ENCODE assay signal across 32 cellular contexts in genomic region chr19:56377105-56377924, GRCh38. TPM values are rescaled to one million over a fixed set of nuclear protein-coding genes. Genes with fewer than 3 reads are reported as not detected.
DNase-seq lines count a peak whose midpoint lies in the region; ATAC-seq, FAIRE-seq and TF ChIP-seq lines count a peak whose summit lies in the region.
"Had no signal": no experiment of that assay in that cellular context is flagged by ENCODE, and none has a peak within 500 bp of the region (broad histone marks: within the 10 kb centered on the region; RNA-seq: fewer than 3 reads in every experiment).

No MANE protein-coding gene starts in this region.

- H2BK15ac ChIP-seq in mesendoderm (replicated peaks; ENCODE audit: low read depth): no peak overlapping the region

- H4K5ac ChIP-seq in mesendoderm (ENCODE audit: low read length): no peak overlapping the region

- DNase-seq in EH (ENCODE audit: low read depth) (peak; percentile 14), LHCN-M2 (ENCODE audit: low read depth) (peak; percentile 11), astrocyte (ENCODE audit: low read depth) (peak; percentile 32), mesendoderm (peak; percentile 64), foreskin keratinocyte (no peak), activated T-cell treated with anti-CD3 and anti-CD28 coated beads for 4 hours (no peak), GOT3 (lab: John Stamatoyannopoulos, UW) (no peak), Right ventricle myocardium superior (no peak)
- DNase-seq: activated B cell treated with CpG ODN at 0.5 μM for 24 hours; activated CD4-positive, alpha-beta T cell treated with anti-CD3 and anti-CD28 coated beads, Interleukin-2, amount 50 U/mL, for 1 hour; activated CD8-positive, alpha-beta memory T cell treated with anti-CD3 and anti-CD28 coated beads, Interleukin-2, amount 10 ng/mL, durations not matched to agents 7 days and 5 days; activated gamma-delta T cell treated with Interleukin-2 at 50 U/mL for 16 hours; activated naive CD8-positive, alpha-beta T cell treated with anti-CD3 and anti-CD28 coated beads, Interleukin-2, amount 50 U/mL, for 24 hours; activated T-cell treated with anti-CD3 and anti-CD28 coated beads, Interleukin-2, amount 50 U/mL, for 48 hours; AML-193; CD4-positive, CD25-positive, alpha-beta regulatory T cell; hippocampal formation; KG1; NCI-H1436; NCI-H446; NCI-H82; ovary; stimulated activated naive CD4-positive, alpha-beta T cell; upper lobe of right lung had no signal

- H3K9me3 Mint-ChIP-seq in astrocyte (ENCODE audit: unreplicated experiment): peaks cover 84% of the 10 kb centered on the region

- H3K4me2 ChIP-seq in astrocyte (ENCODE audit: low read length) (no peak overlapping the region), mesendoderm (ENCODE audit: low read length) (no peak overlapping the region)

- no peak for FAIRE-seq in astrocyte (lab: Jason Lieb, UNC)
- FAIRE-seq: endothelial cell of umbilical vein had no signal

- H2AK5ac ChIP-seq in mesendoderm (ENCODE audit: low read length): no peak overlapping the region

- ATAC-seq in foreskin keratinocyte (no peak), Right ventricle myocardium superior (ENCODE audit: poor library complexity) (no peak)
- ATAC-seq: activated CD8-positive, alpha-beta memory T cell treated with anti-CD3 and anti-CD28 coated beads, Interleukin-2, amount 10 ng/mL, durations not matched to agents 7 days and 5 days; activated naive CD8-positive, alpha-beta T cell treated with anti-CD3 and anti-CD28 coated beads, Interleukin-2, amount 50 U/mL, for 24 hours; upper lobe of right lung had no signal

- peaks cover 84% of the 10 kb centered on the region for H3K36me3 Mint-ChIP-seq in astrocyte (ENCODE audit: low read depth, unreplicated experiment)

- H4K8ac ChIP-seq in mesendoderm (ENCODE audit: low read depth, low read length): no peak overlapping the region

- H3K4me1 Mint-ChIP-seq in astrocyte (ENCODE audit: low read depth, unreplicated experiment): peaks cover 8% of the 10 kb centered on the region
- H3K4me1 Mint-ChIP-seq: activated B cell treated with CpG ODN at 0.5 μM for 24 hours, brain, memory B cell, neural crest cell had no signal

- H3K27ac ChIP-seq in astrocyte (ENCODE audit: low read depth, low read length): no peak overlapping the region
- H3K27ac ChIP-seq in mesendoderm (ENCODE audit: low read depth, low read length): no peak overlapping the region
- H3K27ac ChIP-seq in foreskin keratinocyte: no peak overlapping the region
- H3K27ac ChIP-seq: ovary, SK-N-MC, skin epidermis, suprapubic skin, upper lobe of right lung had no signal

- H3K27me3 Mint-ChIP-seq in astrocyte (ENCODE audit: low read depth, unreplicated experiment): no peaks in the 10 kb centered on the region
- H3K27me3 Mint-ChIP-seq: activated B cell treated with CpG ODN at 0.5 μM for 24 hours; activated CD8-positive, alpha-beta memory T cell treated with anti-CD3 and anti-CD28 coated beads, Interleukin-2, amount 10 ng/mL, durations not matched to agents 7 days and 5 days; activated naive CD8-positive, alpha-beta T cell treated with anti-CD3 and anti-CD28 coated beads, Interleukin-2, amount 50 U/mL, for 24 hours; brain; CD4-positive, CD25-positive, alpha-beta regulatory T cell; memory B cell had no signal

- no peak overlapping the region for H2BK5ac ChIP-seq in mesendoderm (ENCODE audit: low read length)

- H3K27me3 ChIP-seq in astrocyte (ENCODE audit: insufficient read depth, low read length): no peaks in the 10 kb centered on the region
- H3K27me3 ChIP-seq in mesendoderm (ENCODE audit: insufficient read depth, low read length, poor library complexity): no peaks in the 10 kb centered on the region
- no peaks in the 10 kb centered on the region for H3K27me3 ChIP-seq in foreskin keratinocyte
- H3K27me3 ChIP-seq: ovary, suprapubic skin, upper lobe of right lung had no signal

- H3K18ac ChIP-seq in mesendoderm (ENCODE audit: low read length): no peak overlapping the region

- H3K56ac ChIP-seq in mesendoderm (ENCODE audit: low read length): no peak overlapping the region

- H3K4ac ChIP-seq in mesendoderm (ENCODE audit: low read depth, low read length): no peak overlapping the region

- no peak overlapping the region for H3K23ac ChIP-seq in mesendoderm (ENCODE audit: low read length)

- H3K4me1 ChIP-seq in astrocyte (ENCODE audit: insufficient read depth, low read length) (no peaks in the 10 kb centered on the region), mesendoderm (ENCODE audit: control insufficient read depth, low read depth, low read length) (no peaks in the 10 kb centered on the region), foreskin keratinocyte (no peaks in the 10 kb centered on the region)
- H3K4me1 ChIP-seq: suprapubic skin, upper lobe of right lung had no signal

- no peak overlapping the region for H2BK120ac ChIP-seq in mesendoderm (ENCODE audit: low read depth, low read length)

- H3K36me3 ChIP-seq in astrocyte (ENCODE audit: insufficient read depth, low read length) (peaks cover 61% of the 10 kb centered on the region), mesendoderm (ENCODE audit: control insufficient read depth, insufficient read depth, low read length) (peaks cover 21% of the 10 kb centered on the region)
- H3K36me3 ChIP-seq: ovary had no signal

- no peaks in the 10 kb centered on the region for H3K79me1 ChIP-seq in mesendoderm (ENCODE audit: low read length)

- H3K9ac ChIP-seq in astrocyte (ENCODE audit: low read length) (no peak overlapping the region), mesendoderm (ENCODE audit: low read length) (no peak overlapping the region)

- H4K20me1 ChIP-seq in astrocyte (ENCODE audit: insufficient read depth, low read length): no peaks in the 10 kb centered on the region

- intact Hi-C loops in Right ventricle myocardium superior (cut with DNase I): no loop called here

- no CpG with 5 or more reads among the region's 11 CpGs for WGBS in mesendoderm (ENCODE audit: extremely low coverage, insufficient coverage, low lambda C conversion rate)

- no peak overlapping the region for H3K4me3 ChIP-seq in astrocyte (ENCODE audit: insufficient read depth, low read depth, low read length)
- H3K4me3 ChIP-seq in mesendoderm (ENCODE audit: low read length): peak overlapping the region; percentile 24
- H3K4me3 ChIP-seq: ovary, SK-N-MC, skin epidermis, suprapubic skin, upper lobe of right lung had no signal

- H3K27ac Mint-ChIP-seq in astrocyte (ENCODE audit: unreplicated experiment): peak overlapping the region; percentile 67
- H3K27ac Mint-ChIP-seq: activated B cell treated with CpG ODN at 0.5 μM for 24 hours; activated CD8-positive, alpha-beta memory T cell treated with anti-CD3 and anti-CD28 coated beads, Interleukin-2, amount 10 ng/mL, durations not matched to agents 7 days and 5 days; activated naive CD8-positive, alpha-beta T cell treated with anti-CD3 and anti-CD28 coated beads, Interleukin-2, amount 50 U/mL, for 24 hours; brain; CD4-positive, CD25-positive, alpha-beta regulatory T cell; memory B cell; T-helper 1 cell treated with Interleukin-12 subunit alpha and Interleukin-12 subunit beta and Interleukin-4 antibody, amounts not matched to agents 30 μg/mL and 1 μg/mL, for 36 hours had no signal

- H3K79me2 ChIP-seq in astrocyte (ENCODE audit: insufficient read depth, low read length): no peaks in the 10 kb centered on the region
- no peaks in the 10 kb centered on the region for H3K79me2 ChIP-seq in mesendoderm (ENCODE audit: control insufficient read depth, insufficient read depth, low read length)

- TF ChIP-seq CTCF in astrocyte (IDR thresholded peaks at IDR 0.05; ENCODE audit: insufficient read depth, low read depth, low read length) (no peak), foreskin keratinocyte (conservative IDR thresholded peaks at IDR 0.05) (no peak)

- H3K4me3 Mint-ChIP-seq in astrocyte (ENCODE audit: unreplicated experiment): no peak overlapping the region
- H3K4me3 Mint-ChIP-seq: activated B cell treated with CpG ODN at 0.5 μM for 24 hours; activated CD8-positive, alpha-beta memory T cell treated with anti-CD3 and anti-CD28 coated beads, Interleukin-2, amount 10 ng/mL, durations not matched to agents 7 days and 5 days; activated naive CD8-positive, alpha-beta T cell treated with anti-CD3 and anti-CD28 coated beads, Interleukin-2, amount 50 U/mL, for 24 hours; brain; CD4-positive, CD25-positive, alpha-beta regulatory T cell; memory B cell; neural crest cell; T-helper 1 cell treated with Interleukin-12 subunit alpha and Interleukin-12 subunit beta and Interleukin-4 antibody, amounts not matched to agents 30 μg/mL and 1 μg/mL, for 36 hours had no signal

- H3K9me3 ChIP-seq in astrocyte (ENCODE audit: insufficient read depth, low read depth, low read length): peaks cover 65% of the 10 kb centered on the region

- H2AFZ ChIP-seq in astrocyte (ENCODE audit: low read depth, low read length): no peak overlapping the region

RNA-seq across cellular contexts. Expression of gene ZNF582, which starts 16.0 kb away (rescaled TPM):
- 1.5 and 2.2 TPM in 2 replicates for total RNA-seq in LHCN-M2 (2014; rRNA removed)
- polyA plus RNA-seq in LHCN-M2 (2012): 1.3 TPM
- total RNA-seq in astrocyte: 3.6 and 4.9 TPM in 2 replicates
- polyA plus RNA-seq in mesendoderm (2013, experiment 1 of 2): 3.5 TPM
- 3.3 TPM for polyA plus RNA-seq in mesendoderm (2013, experiment 2 of 2)
- total RNA-seq in foreskin keratinocyte: 1.9 and 2.2 TPM in 2 replicates
- 1.5 and 2.0 TPM in 2 replicates for polyA plus RNA-seq in foreskin keratinocyte
- total RNA-seq in Right ventricle myocardium superior: 3.8 TPM

RNA-seq across cellular contexts. Expression of gene ZNF583, which starts 26.8 kb away (rescaled TPM):
- total RNA-seq in LHCN-M2 (2014; rRNA removed) (8.8 and 11.1 TPM in 2 replicates), astrocyte (6.4 and 8.1 TPM in 2 replicates), foreskin keratinocyte (3.5 and 3.9 TPM in 2 replicates), Right ventricle myocardium superior (6.1 TPM)
- 3.8 TPM for polyA plus RNA-seq in LHCN-M2 (2012)
- polyA plus RNA-seq in mesendoderm (2013, experiment 1 of 2): 2.1 TPM
- 2.2 TPM for polyA plus RNA-seq in mesendoderm (2013, experiment 2 of 2)
- polyA plus RNA-seq in foreskin keratinocyte: 1.0 and 1.7 TPM in 2 replicates

Comparison
In these comparisons a context has a peak if more than half of its experiments do, and no peak if none do; other contexts are left out.
1. DNase-seq: peak in EH (single experiment), LHCN-M2 (single experiment), astrocyte (single experiment) and mesendoderm (single experiment); none in foreskin keratinocyte (0 of 2), activated T-cell treated with anti-CD3 and anti-CD28 coated beads for 4 hours (single experiment), GOT3 (single experiment) and Right ventricle myocardium superior (single experiment).